Comparison of ENCODE assay signal across 13 cellular contexts in genomic region chr6:29724937-29725869, GRCh38. TPM values are rescaled to one million over a fixed set of nuclear protein-coding genes. Genes with fewer than 3 reads are reported as not detected.
A peak's percentile ranks its signal among the peaks of the same experiment; 100 is the strongest.
DNase-seq lines count a peak whose midpoint lies in the region; ATAC-seq and TF ChIP-seq lines count a peak whose summit lies in the region.
"Had no signal": no experiment of that assay in that cellular context is flagged by ENCODE, and none has a peak within 500 bp of the region (broad histone marks: within the 10 kb centered on the region; RNA-seq: fewer than 3 reads in every experiment).

No MANE protein-coding gene starts in this region.

- H3K4me3 Mint-ChIP-seq in activated T-helper 17 cell treated with anti-CD3 and anti-CD28 coated beads, Interleukin-2, amount 50 U/mL, for 72 hours, result peak overlapping the region; percentile 91

- intact Hi-C loops in heart right ventricle (cut with DNase I), result no loop called here
- intact Hi-C loops in upper lobe of right lung (cut with DNase I), result no loop called here

- H3K4me1 Mint-ChIP-seq in activated T-helper 17 cell treated with anti-CD3 and anti-CD28 coated beads, Interleukin-2, amount 50 U/mL, for 72 hours, result peaks cover 31% of the 10 kb centered on the region

- H3K4me1 ChIP-seq in heart right ventricle (peaks cover 0 to 37% (median 23%) of the 10 kb centered on the region in 9 donors), right atrium auricular region (peaks cover 0 to 22% of the 10 kb centered on the region in 2 donors), mucosa of rectum (ENCODE audit: control insufficient read depth in 2 of 2, insufficient read depth in 2 of 2, low read length in 2 of 2) (peaks cover 14 to 16% of the 10 kb centered on the region in 2 donors), upper lobe of right lung (peaks cover 20% of the 10 kb centered on the region)

- TF ChIP-seq CTCF in heart right ventricle (IDR thresholded peaks at IDR 0.05), result no peak
- TF ChIP-seq CTCF in right atrium auricular region (IDR thresholded peaks at IDR 0.05), result no peak
- no peak for TF ChIP-seq CTCF in upper lobe of right lung (IDR thresholded peaks at IDR 0.05)

- H3K36me3 ChIP-seq in heart right ventricle (peaks cover 0 to 47% (median 12%) of the 10 kb centered on the region in 9 donors), right atrium auricular region (peaks cover 14% of the 10 kb centered on the region), mucosa of rectum (ENCODE audit: control insufficient read depth in 2 of 2, insufficient read depth in 2 of 2, low read length in 2 of 2) (peaks cover 25 to 31% of the 10 kb centered on the region in 2 donors), upper lobe of right lung (peaks cover 29% of the 10 kb centered on the region)

- H3K27ac Mint-ChIP-seq in activated T-helper 17 cell treated with anti-CD3 and anti-CD28 coated beads, Interleukin-2, amount 50 U/mL, for 72 hours, result peak overlapping the region; percentile 73

- H3K36me3 Mint-ChIP-seq in activated T-helper 17 cell treated with anti-CD3 and anti-CD28 coated beads, Interleukin-2, amount 50 U/mL, for 72 hours (ENCODE audit: low read depth), result peaks cover 64% of the 10 kb centered on the region

- H3K27me3 ChIP-seq in heart right ventricle (no peaks in the 10 kb centered on the region), right atrium auricular region (no peaks in the 10 kb centered on the region), mucosa of rectum (ENCODE audit: control insufficient read depth in 2 of 2, insufficient read depth in 2 of 2, low read length in 2 of 2) (no peaks in the 10 kb centered on the region), upper lobe of right lung (no peaks in the 10 kb centered on the region)

- DNase-seq in heart right ventricle (no peak), right atrium auricular region (ENCODE audit: low spot score) (no peak), upper lobe of right lung (no peak), DMS53 treated with DMSO at 0.1 percent for 48 hours (lab: John Stamatoyannopoulos, UW; ENCODE audit: unreplicated experiment) (no peak), NCI-H2081 treated with DMSO at 0.1 percent for 48 hours (lab: John Stamatoyannopoulos, UW) (no peak)
- DNase-seq: NCI-H2227 treated with DMSO at 0.1 percent for 48 hours; stimulated activated CD8-positive, alpha-beta memory T cell treated with anti-CD3 and anti-CD28 coated beads, Interleukin-4, amount 100 ng/mL, for 48 hours had no signal

- peak overlapping the region in 1 of 2 donors; percentile 9 for H3K9ac ChIP-seq in mucosa of rectum (ENCODE audit: low read depth in 1 of 2, low read length in 2 of 2)

- H3K9me3 ChIP-seq in heart right ventricle (no peaks in the 10 kb centered on the region), right atrium auricular region (no peaks in the 10 kb centered on the region), mucosa of rectum (ENCODE audit: control insufficient read depth in 2 of 2, low read length in 2 of 2) (no peaks in the 10 kb centered on the region), upper lobe of right lung (no peaks in the 10 kb centered on the region)

- ATAC-seq in heart right ventricle (no peak), upper lobe of right lung (no peak), GM21529 (IDR thresholded peaks at IDR 0.05; ENCODE audit: unreplicated experiment) (no peak)
- no peak for ATAC-seq in activated T-helper 17 cell treated with anti-CD3 and anti-CD28 coated beads, Interleukin-2, amount 50 U/mL, for 72 hours (replicated peaks)

- H3K4me3 ChIP-seq in heart right ventricle, result peak overlapping the region in 9 of 10 donors; percentile 87 to 99 (median 94)
- peak overlapping the region in 1 of 2 donors; percentile 82 for H3K4me3 ChIP-seq in right atrium auricular region
- peak overlapping the region; percentile 89 to 91 for H3K4me3 ChIP-seq in mucosa of rectum (ENCODE audit: low read length in 2 of 2)
- H3K4me3 ChIP-seq in upper lobe of right lung, result peak overlapping the region; percentile 98
- H3K4me3 ChIP-seq: PC-9 had no signal

- no peaks in the 10 kb centered on the region for H3K27me3 Mint-ChIP-seq in activated T-helper 17 cell treated with anti-CD3 and anti-CD28 coated beads, Interleukin-2, amount 50 U/mL, for 72 hours

- WGBS in heart right ventricle, 2 donors, result 80 to 88% methylated on average over 11 of the region's 11 CpGs

- H3K27ac ChIP-seq in heart right ventricle (peak overlapping the region in 5 of 10 donors; percentile 2 to 99 (median 98)), right atrium auricular region (no peak overlapping the region), mucosa of rectum (ENCODE audit: low read depth in 2 of 2, low read length in 2 of 2) (no peak overlapping the region), upper lobe of right lung (no peak overlapping the region)
- H3K27ac ChIP-seq: PC-9 had no signal

- no peaks in the 10 kb centered on the region for H3K9me3 Mint-ChIP-seq in activated T-helper 17 cell treated with anti-CD3 and anti-CD28 coated beads, Interleukin-2, amount 50 U/mL, for 72 hours

RNA-seq across cellular contexts. Expression of gene HLA-F, which starts 2.0 kb away (rescaled TPM):
- total RNA-seq in heart right ventricle (100 to 1,000 TPM in 1 of 10 donors, 10 to 100 TPM in 9; 24.0 to 191 (median 31.6) TPM), right atrium auricular region (10 to 100 TPM; 21.1 to 36.7 TPM), upper lobe of right lung (157 TPM)
- 100 to 1,000 TPM in 1 of 2 donors, 10 to 100 TPM in 1; 61.7 to 105 TPM for polyA plus RNA-seq in heart right ventricle
- total RNA-seq in activated T-helper 17 cell treated with anti-CD3 and anti-CD28 coated beads, Interleukin-2, amount 50 U/mL, for 72 hours, result 100 to 1,000 TPM; 159 to 352 TPM
- polyA plus RNA-seq: neural cell had no signal

RNA-seq across cellular contexts. Expression of gene ZFP57, which starts 44.3 kb away (rescaled TPM):
- total RNA-seq in heart right ventricle (10 to 100 TPM in 1 of 10 donors, 1 to 10 TPM in 2, under 1 TPM in 1, not detected in 6; 0.53 to 14.7 (median 6.0) TPM), right atrium auricular region (10 to 100 TPM in 1 of 2 donors, under 1 TPM in 1; 0.30 to 12.6 TPM), upper lobe of right lung (not detected)
- under 1 TPM in 1 of 2 donors, not detected in 1; 0.06 TPM for polyA plus RNA-seq in heart right ventricle
- 1 to 10 TPM in 1 of 2 donors, not detected in 1; 2.6 TPM for total RNA-seq in activated T-helper 17 cell treated with anti-CD3 and anti-CD28 coated beads, Interleukin-2, amount 50 U/mL, for 72 hours
- total RNA-seq: cerebellum had no signal
- polyA plus RNA-seq: neural cell had no signal
